In the genomic region with DNA sequence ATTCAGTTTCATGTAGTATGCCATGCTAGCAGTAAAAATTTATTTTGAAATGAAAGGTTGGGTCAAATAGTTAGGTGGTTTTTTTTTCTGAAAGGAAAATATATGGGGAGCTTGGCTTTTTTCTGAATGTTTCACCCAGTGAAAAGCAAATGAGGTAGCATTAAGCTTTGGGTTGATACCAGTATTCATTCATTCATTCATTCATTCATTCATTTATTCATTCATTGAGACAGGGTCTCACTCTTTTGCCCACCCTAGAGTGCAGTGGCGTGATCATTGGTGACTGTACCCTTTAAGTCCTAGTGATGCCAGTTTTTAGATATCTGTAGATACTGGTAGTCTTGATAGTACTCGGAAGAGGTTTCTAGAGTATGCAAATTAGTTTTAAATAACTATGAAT, we compare ENCODE assay signal across 39 cellular contexts.
"Had no signal": no experiment of that assay in that cellular context is flagged by ENCODE, and none has a peak within 500 bp of the region (broad histone marks: within the 10 kb centered on the region; RNA-seq: fewer than 3 reads in every experiment).

No MANE protein-coding gene starts in this region.

- DNase-seq: activated effector memory CD4-positive, alpha-beta T cell treated with anti-CD3 and anti-CD28 coated beads, Interleukin-2, amount 50 U/mL, for 16 hours; activated effector memory CD4-positive, alpha-beta T cell treated with Interleukin-2 at 50 U/mL for 16 hours; activated gamma-delta T cell; activated gamma-delta T cell treated with Interleukin-2 at 50 U/mL for 16 hours; activated naive CD4-positive, alpha-beta T cell; activated naive CD4-positive, alpha-beta T cell treated with anti-CD3 and anti-CD28 coated beads for 36 hours; activated naive CD4-positive, alpha-beta T cell treated with anti-CD3 and anti-CD28 coated beads, Interleukin-2, amount 10 ng/mL, durations not matched to agents 7 days and 5 days; activated naive CD4-positive, alpha-beta T cell treated with anti-CD3 and anti-CD28 coated beads, Interleukin-2, amount 50 U/mL, for 16 hours; activated naive CD4-positive, alpha-beta T cell treated with Interleukin-2 at 50 U/mL for 16 hours; activated naive CD8-positive, alpha-beta T cell treated with anti-CD3 and anti-CD28 coated beads for 36 hours; activated naive CD8-positive, alpha-beta T cell treated with anti-CD3 and anti-CD28 coated beads, Interleukin-2, amount 10 ng/mL, durations not matched to agents 7 days and 5 days; activated naive CD8-positive, alpha-beta T cell treated with anti-CD3 and anti-CD28 coated beads, Interleukin-2, amount 50 U/mL, for 24 hours; activated T-cell treated with anti-CD3 and anti-CD28 coated beads, Interleukin-2, amount 50 U/mL, for 24 hours; activated T-cell treated with anti-CD3 and anti-CD28 coated beads, Interleukin-2, amount 50 U/mL, for 4 hours; activated T-cell treated with anti-CD3 and anti-CD28 coated beads, Interleukin-2, amount 50 U/mL, for 48 hours; activated T-cell treated with anti-CD3 and anti-CD28 coated beads, Interleukin-2, amount 50 U/mL, for 72 hours; adrenal gland; amniotic stem cell; amygdala; anterior cingulate cortex; aorta; brain microvascular endothelial cell; caudate nucleus; central memory CD4-positive, alpha-beta T cell; cerebellar nuclear complex had no signal

- ATAC-seq: activated naive CD4-positive, alpha-beta T cell treated with anti-CD3 and anti-CD28 coated beads, Interleukin-2, amount 50 U/mL, for 72 hours; activated naive CD8-positive, alpha-beta T cell treated with anti-CD3 and anti-CD28 coated beads, Interleukin-2, amount 50 U/mL, for 24 hours; activated T-cell treated with anti-CD3 and anti-CD28 coated beads, Interleukin-2, amount 50 U/mL, for 4 hours; activated T-cell treated with anti-CD3 and anti-CD28 coated beads, Interleukin-2, amount 50 U/mL, for 72 hours; activated T-helper 17 cell treated with anti-CD3 and anti-CD28 coated beads, Interleukin-2, amount 50 U/mL, for 72 hours had no signal

- H3K4me3 ChIP-seq: adrenal gland, ascending aorta, breast epithelium, cardiac muscle cell had no signal

- FAIRE-seq: astrocyte, bronchial epithelial cell, colon had no signal

- H3K4me3 Mint-ChIP-seq: activated naive CD4-positive, alpha-beta T cell treated with anti-CD3 and anti-CD28 coated beads for 36 hours; activated naive CD4-positive, alpha-beta T cell treated with anti-CD3 and anti-CD28 coated beads, Interleukin-2, amount 10 ng/mL, durations not matched to agents 7 days and 5 days; activated naive CD4-positive, alpha-beta T cell treated with anti-CD3 and anti-CD28 coated beads, Interleukin-2, amount 50 U/mL, for 24 hours; activated naive CD8-positive, alpha-beta T cell; activated naive CD8-positive, alpha-beta T cell treated with anti-CD3 and anti-CD28 coated beads for 36 hours; activated naive CD8-positive, alpha-beta T cell treated with anti-CD3 and anti-CD28 coated beads, Interleukin-2, amount 10 ng/mL, durations not matched to agents 7 days and 5 days; activated naive CD8-positive, alpha-beta T cell treated with anti-CD3 and anti-CD28 coated beads, Interleukin-2, amount 50 U/mL, for 24 hours; activated T-cell treated with anti-CD3 and anti-CD28 coated beads, Interleukin-2, amount 50 U/mL, for 24 hours; activated T-cell treated with anti-CD3 and anti-CD28 coated beads, Interleukin-2, amount 50 U/mL, for 4 hours; activated T-cell treated with anti-CD3 and anti-CD28 coated beads, Interleukin-2, amount 50 U/mL, for 72 hours; activated T-helper 1 cell treated with anti-CD3 and anti-CD28 coated beads, Interleukin-12 subunit alpha, Interleukin-12 subunit beta, Interleukin-2, Interleukin-4 antibody, amounts not matched to agents 30 ng/mL and 10 ng/mL and 1 ng/mL, durations not matched to agents 14 hours and 24 hours and 36 hours; activated T-helper 17 cell treated with anti-CD3 and anti-CD28 coated beads, Interleukin-2, amount 50 U/mL, for 72 hours; brain; central memory CD8-positive, alpha-beta T cell had no signal

- H3K27ac ChIP-seq: adrenal gland, ascending aorta, brain microvascular endothelial cell, breast epithelium, cardiac muscle cell had no signal

- H3K4me1 Mint-ChIP-seq: activated naive CD4-positive, alpha-beta T cell treated with anti-CD3 and anti-CD28 coated beads, Interleukin-2, amount 10 ng/mL, durations not matched to agents 7 days and 5 days; activated naive CD4-positive, alpha-beta T cell treated with anti-CD3 and anti-CD28 coated beads, Interleukin-2, amount 50 U/mL, for 24 hours; activated naive CD8-positive, alpha-beta T cell treated with anti-CD3 and anti-CD28 coated beads for 36 hours; activated naive CD8-positive, alpha-beta T cell treated with anti-CD3 and anti-CD28 coated beads, Interleukin-2, amount 10 ng/mL, durations not matched to agents 7 days and 5 days; brain had no signal

- H3K27ac Mint-ChIP-seq: activated naive CD4-positive, alpha-beta T cell treated with anti-CD3 and anti-CD28 coated beads for 36 hours; activated naive CD4-positive, alpha-beta T cell treated with anti-CD3 and anti-CD28 coated beads, Interleukin-2, amount 10 ng/mL, durations not matched to agents 7 days and 5 days; activated naive CD4-positive, alpha-beta T cell treated with anti-CD3 and anti-CD28 coated beads, Interleukin-2, amount 50 U/mL, for 24 hours; activated naive CD4-positive, alpha-beta T cell treated with anti-CD3 and anti-CD28 coated beads, Interleukin-2, amount 50 U/mL, for 72 hours; activated naive CD8-positive, alpha-beta T cell; activated naive CD8-positive, alpha-beta T cell treated with anti-CD3 and anti-CD28 coated beads for 36 hours; activated naive CD8-positive, alpha-beta T cell treated with anti-CD3 and anti-CD28 coated beads, Interleukin-2, amount 10 ng/mL, durations not matched to agents 7 days and 5 days; activated naive CD8-positive, alpha-beta T cell treated with anti-CD3 and anti-CD28 coated beads, Interleukin-2, amount 50 U/mL, for 24 hours; activated T-cell treated with anti-CD3 and anti-CD28 coated beads, Interleukin-2, amount 50 U/mL, for 24 hours; activated T-cell treated with anti-CD3 and anti-CD28 coated beads, Interleukin-2, amount 50 U/mL, for 72 hours; activated T-helper 1 cell treated with anti-CD3 and anti-CD28 coated beads, Interleukin-12 subunit alpha, Interleukin-12 subunit beta, Interleukin-2, Interleukin-4 antibody, amounts not matched to agents 30 ng/mL and 10 ng/mL and 1 ng/mL, durations not matched to agents 14 hours and 24 hours and 36 hours; activated T-helper 17 cell treated with anti-CD3 and anti-CD28 coated beads, Interleukin-2, amount 50 U/mL, for 72 hours; activated T-helper 2 cell treated with anti-CD3 and anti-CD28 coated beads, Interferon-gamma antibody, Interleukin-2, Interleukin-4, amounts not matched to agents 10 μg/mL and 5 μg/mL and 100 μg/mL, durations not matched to agents 14 hours and 24 hours and 36 hours; brain had no signal

- H3K9me3 Mint-ChIP-seq: activated naive CD4-positive, alpha-beta T cell treated with anti-CD3 and anti-CD28 coated beads, Interleukin-2, amount 10 ng/mL, durations not matched to agents 7 days and 5 days; activated naive CD4-positive, alpha-beta T cell treated with anti-CD3 and anti-CD28 coated beads, Interleukin-2, amount 50 U/mL, for 24 hours; activated naive CD4-positive, alpha-beta T cell treated with anti-CD3 and anti-CD28 coated beads, Interleukin-2, amount 50 U/mL, for 72 hours; activated naive CD8-positive, alpha-beta T cell treated with anti-CD3 and anti-CD28 coated beads for 36 hours; activated naive CD8-positive, alpha-beta T cell treated with anti-CD3 and anti-CD28 coated beads, Interleukin-2, amount 10 ng/mL, durations not matched to agents 7 days and 5 days; activated naive CD8-positive, alpha-beta T cell treated with anti-CD3 and anti-CD28 coated beads, Interleukin-2, amount 50 U/mL, for 24 hours; activated T-cell treated with anti-CD3 and anti-CD28 coated beads, Interleukin-2, amount 50 U/mL, for 4 hours; activated T-helper 17 cell treated with anti-CD3 and anti-CD28 coated beads, Interleukin-2, amount 50 U/mL, for 72 hours; brain; central memory CD8-positive, alpha-beta T cell had no signal

- H3K27me3 ChIP-seq: adrenal gland, ascending aorta, brain microvascular endothelial cell, breast epithelium, cardiac muscle cell had no signal

- H3K27me3 Mint-ChIP-seq: activated naive CD4-positive, alpha-beta T cell treated with anti-CD3 and anti-CD28 coated beads, Interleukin-2, amount 10 ng/mL, durations not matched to agents 7 days and 5 days; activated naive CD4-positive, alpha-beta T cell treated with anti-CD3 and anti-CD28 coated beads, Interleukin-2, amount 50 U/mL, for 24 hours; activated naive CD8-positive, alpha-beta T cell; activated naive CD8-positive, alpha-beta T cell treated with anti-CD3 and anti-CD28 coated beads for 36 hours; activated naive CD8-positive, alpha-beta T cell treated with anti-CD3 and anti-CD28 coated beads, Interleukin-2, amount 10 ng/mL, durations not matched to agents 7 days and 5 days; activated naive CD8-positive, alpha-beta T cell treated with anti-CD3 and anti-CD28 coated beads, Interleukin-2, amount 50 U/mL, for 24 hours; activated T-cell treated with anti-CD3 and anti-CD28 coated beads, Interleukin-2, amount 50 U/mL, for 24 hours; activated T-helper 17 cell treated with anti-CD3 and anti-CD28 coated beads, Interleukin-2, amount 50 U/mL, for 72 hours; brain; central memory CD8-positive, alpha-beta T cell had no signal

- H3K9me3 ChIP-seq: adrenal gland, ascending aorta, breast epithelium had no signal

- H3K36me3 ChIP-seq: adrenal gland, brain microvascular endothelial cell, breast epithelium, cardiac muscle cell had no signal

- H3K4me1 ChIP-seq: adrenal gland, ascending aorta, breast epithelium had no signal
